In the genomic region with DNA sequence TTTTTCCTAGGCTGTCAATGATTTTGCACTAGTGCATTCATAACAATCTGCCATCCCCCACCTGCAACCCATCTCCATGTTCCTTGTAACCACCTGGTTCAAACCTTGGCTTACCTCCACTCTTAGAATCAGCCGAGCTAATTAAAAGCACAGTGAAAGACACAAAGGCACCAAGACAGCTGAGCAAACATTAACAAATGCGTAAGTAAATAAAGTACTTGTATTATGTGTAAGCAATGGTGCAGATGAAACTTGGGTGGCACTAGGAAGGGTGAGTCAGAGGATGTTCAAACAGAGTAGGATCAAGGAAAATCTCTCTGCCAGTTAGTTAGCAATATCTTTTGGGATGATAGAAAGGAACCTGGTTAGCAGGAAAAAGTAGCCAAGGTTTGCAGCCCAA, we compare ENCODE assay signal across 12 cellular contexts. TPM values are rescaled to one million over a fixed set of nuclear protein-coding genes. Genes with fewer than 3 reads are reported as not detected.
A peak's percentile ranks its signal among the peaks of the same experiment; 100 is the strongest.
DNase-seq lines count a peak whose midpoint lies in the region; ATAC-seq and TF ChIP-seq lines count a peak whose summit lies in the region.
"Had no signal": no experiment of that assay in that cellular context is flagged by ENCODE, and none has a peak within 500 bp of the region (broad histone marks: within the 10 kb centered on the region; RNA-seq: fewer than 3 reads in every experiment).

No MANE protein-coding gene starts in this region.

- intact Hi-C loops in body of pancreas (cut with DNase I) (no loop called here), prostate gland (cut with DNase I) (no loop called here), ascending aorta (cut with DNase I) (no loop called here)

- WGBS in body of pancreas, 2 donors: 12 to 36% methylated on average over 2 of the region's 2 CpGs
- 31% methylated on average over 2 of the region's 2 CpGs for WGBS in prostate gland

- H3K27ac ChIP-seq in HUES48 (ENCODE audit: low read depth, low read length): peak overlapping the region; percentile 84
- H3K27ac ChIP-seq in body of pancreas: peak overlapping the region; percentile 63 to 89 (median 76)
- peak overlapping the region; percentile 55 to 60 for H3K27ac ChIP-seq in prostate gland
- no peak overlapping the region for H3K27ac ChIP-seq in ascending aorta

- H3K9me3 ChIP-seq in HUES48 (ENCODE audit: control insufficient read depth, insufficient read depth, low read length) (no peaks in the 10 kb centered on the region), body of pancreas (peaks cover 0 to 4% (median 0%) of the 10 kb centered on the region in 3 donors), prostate gland (no peaks in the 10 kb centered on the region), ascending aorta (no peaks in the 10 kb centered on the region)

- no peaks in the 10 kb centered on the region for H3K27me3 ChIP-seq in HUES48 (ENCODE audit: control insufficient read depth, insufficient read depth, low read length)
- no peaks in the 10 kb centered on the region for H3K27me3 ChIP-seq in body of pancreas
- no peaks in the 10 kb centered on the region for H3K27me3 ChIP-seq in prostate gland (replicated peaks; ENCODE audit: insufficient read depth)
- H3K27me3 ChIP-seq in ascending aorta: no peaks in the 10 kb centered on the region

- TF ChIP-seq CTCF in body of pancreas (IDR thresholded peaks at IDR 0.05): peak in 1 of 7 experiments; percentile 9
- TF ChIP-seq CTCF in prostate gland (IDR thresholded peaks at IDR 0.05): no peak
- TF ChIP-seq CTCF in ascending aorta (IDR thresholded peaks at IDR 0.05): no peak
- TF ChIP-seq CTCF in endothelial cell (IDR thresholded peaks at IDR 0.05; ENCODE audit: unreplicated experiment): no peak

- H3K4me1 Mint-ChIP-seq in endothelial cell (ENCODE audit: unreplicated experiment): peaks cover 18% of the 10 kb centered on the region

- no peak for TF ChIP-seq POLR2A in body of pancreas (IDR thresholded peaks at IDR 0.05)
- no peak for TF ChIP-seq POLR2A in prostate gland (IDR thresholded peaks at IDR 0.05)

- H3K4me3 ChIP-seq in HUES48 (ENCODE audit: low read depth, low read length) (peak overlapping the region; percentile 20), body of pancreas (no peak overlapping the region), prostate gland (no peak overlapping the region), ascending aorta (no peak overlapping the region)

- H3K36me3 ChIP-seq in HUES48 (ENCODE audit: control insufficient read depth, insufficient read depth, low read length): no peaks in the 10 kb centered on the region
- H3K36me3 ChIP-seq in body of pancreas (replicated peaks in 1 of 2; ENCODE audit: insufficient read depth in 1 of 2, low read depth in 2 of 2): no peaks in the 10 kb centered on the region
- no peaks in the 10 kb centered on the region for H3K36me3 ChIP-seq in prostate gland
- no peaks in the 10 kb centered on the region for H3K36me3 ChIP-seq in ascending aorta

- peak; percentile 86 for ATAC-seq in body of pancreas
- ATAC-seq in GM21423 (IDR thresholded peaks at IDR 0.05; ENCODE audit: unreplicated experiment): no peak
- ATAC-seq: right cardiac atrium, Right ventricle myocardium inferior had no signal

- H3K4me1 ChIP-seq in HUES48 (ENCODE audit: control insufficient read depth, insufficient read depth, low read length): peaks cover 31% of the 10 kb centered on the region
- peaks cover 57% of the 10 kb centered on the region for H3K4me1 ChIP-seq in body of pancreas
- H3K4me1 ChIP-seq in prostate gland (replicated peaks): peaks cover 4% of the 10 kb centered on the region
- H3K4me1 ChIP-seq in ascending aorta: no peaks in the 10 kb centered on the region

- no peak overlapping the region for H3K4me3 Mint-ChIP-seq in endothelial cell (ENCODE audit: unreplicated experiment)

- H3K9ac ChIP-seq in HUES48 (ENCODE audit: low read depth, low read length): no peak overlapping the region

- no peaks in the 10 kb centered on the region for H3K36me3 Mint-ChIP-seq in endothelial cell (ENCODE audit: low read depth, unreplicated experiment)

- no peak overlapping the region for H3K27ac Mint-ChIP-seq in endothelial cell (ENCODE audit: unreplicated experiment)

- no peaks in the 10 kb centered on the region for H3K9me3 Mint-ChIP-seq in endothelial cell (ENCODE audit: unreplicated experiment)

- no peaks in the 10 kb centered on the region for H3K27me3 Mint-ChIP-seq in endothelial cell (ENCODE audit: unreplicated experiment)

- peak; percentile 96 for DNase-seq in NCI-H2196 (lab: John Stamatoyannopoulos, UW; ENCODE audit: unreplicated experiment)
- DNase-seq in body of pancreas: peak; percentile 55 to 92 (median 78)
- DNase-seq in prostate gland (ENCODE audit: low spot score): peak; percentile 85
- DNase-seq in epidermal melanocyte (ENCODE audit: insufficient read length, low spot score): no peak
- DNase-seq in ascending aorta (ENCODE audit: low spot score in 2 of 2): no peak
- DNase-seq in endothelial cell (ENCODE audit: low spot score): no peak
- DNase-seq: islet precursor cell; right cardiac atrium; stimulated activated naive CD4-positive, alpha-beta T cell had no signal

RNA-seq across cellular contexts. Expression of gene FOXJ3, which starts 5.1 kb away (rescaled TPM):
- total RNA-seq in body of pancreas (10 to 100 TPM; 25.2 to 50.4 TPM), prostate gland (10 to 100 TPM; 54.1 to 58.5 TPM), ascending aorta (62.8 TPM), endothelial cell (ENCODE audit: unreplicated experiment) (65.9 TPM)

RNA-seq across cellular contexts. Expression of gene RIMKLA, which starts 40.5 kb away (rescaled TPM):
- total RNA-seq in body of pancreas (1 to 10 TPM in 1 of 2 donors, under 1 TPM in 1; 0.99 to 1.6 TPM), prostate gland (1 to 10 TPM; 1.4 to 2.3 TPM), ascending aorta (2.7 TPM), endothelial cell (ENCODE audit: unreplicated experiment) (0.10 TPM)

Comparison
In these comparisons a context has a peak if more than half of its experiments do, and no peak if none do; other contexts are left out.
1. H3K27ac ChIP-seq: peak in HUES48 (single experiment), body of pancreas (4 of 4) and prostate gland (2 of 2); none in ascending aorta (0 of 2).
2. DNase-seq: peak in NCI-H2196 (single experiment), body of pancreas (4 of 4) and prostate gland (single experiment); none in epidermal melanocyte (single experiment), ascending aorta (0 of 2) and endothelial cell (single experiment).